Comparison of ENCODE assay signal across 1 cellular context in the genomic region with DNA sequence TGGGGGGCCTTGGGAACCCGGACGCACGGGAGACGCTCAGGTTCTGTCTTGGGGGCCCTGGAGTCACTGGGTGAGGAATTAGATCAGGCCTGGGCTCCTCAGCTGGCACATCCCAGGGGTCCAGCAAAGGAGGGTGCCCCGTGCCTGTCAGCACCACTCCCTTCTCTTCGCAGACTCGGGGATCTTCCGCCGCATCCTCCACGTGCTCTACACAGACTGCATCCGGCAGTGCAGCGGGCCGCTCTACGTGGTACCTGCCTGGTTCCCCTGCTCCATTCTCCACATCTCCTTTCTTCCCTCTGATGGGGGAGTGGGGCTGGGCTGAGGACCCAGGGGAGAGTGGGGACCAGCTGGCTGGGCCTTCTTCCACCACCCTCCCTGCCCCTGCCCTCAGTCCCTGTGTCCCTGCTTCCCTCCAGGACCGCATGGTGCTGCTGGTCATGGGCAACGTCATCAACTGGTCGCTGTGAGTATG.
TF ChIP-seq lines count a peak whose summit lies in the region.

No MANE protein-coding gene starts in this region.

TF ChIP-seq in GM12878, 131 proteins besides CTCF, POLR2A, EP300 and RAD21:
- TF ChIP-seq YY1 (IDR thresholded peaks at IDR 0.05; ENCODE audit: low read depth, low read length) (no peak), ZSCAN29 (IDR thresholded peaks at IDR 0.05) (no peak), POLR2AphosphoS2 (IDR thresholded peaks at IDR 0.05; ENCODE audit: low read depth, low read length) (0 out of 2 replicates have a peak, but pooled peaks have one; percentile 7)
